Comparison of ENCODE assay signal across 25 cellular contexts in genomic region chr3:105988540-105988939, GRCh38.
DNase-seq lines count a peak whose midpoint lies in the region; ATAC-seq and TF ChIP-seq lines count a peak whose summit lies in the region.
"Had no signal": no experiment of that assay in that cellular context is flagged by ENCODE, and none has a peak within 500 bp of the region (broad histone marks: within the 10 kb centered on the region; RNA-seq: fewer than 3 reads in every experiment).

No MANE protein-coding gene starts in this region.

- H3K4me3 ChIP-seq in ACC112 (ENCODE audit: low read depth, low read length) = no peak overlapping the region
- H3K4me3 ChIP-seq in CD4-positive, alpha-beta memory T cell (ENCODE audit: low read length in 2 of 2) = no peak overlapping the region
- no peak overlapping the region for H3K4me3 ChIP-seq in stomach
- H3K4me3 ChIP-seq in GM23338 = no peak overlapping the region
- H3K4me3 ChIP-seq: body of pancreas, heart right ventricle, thyroid gland had no signal

- 89 to 97% (median 94%) methylated on average over 2 of the region's 2 CpGs for WGBS in stomach, 5 donors

- no peaks in the 10 kb centered on the region for H4K20me1 ChIP-seq in GM23338 (replicated peaks; ENCODE audit: insufficient read depth)

- peaks cover 24 to 45% (median 31%) of the 10 kb centered on the region in 4 donors for H3K4me1 Mint-ChIP-seq in CD4-positive, alpha-beta memory T cell
- peaks cover 41% of the 10 kb centered on the region for H3K4me1 Mint-ChIP-seq in activated naive CD8-positive, alpha-beta T cell (ENCODE audit: low read depth)
- peaks cover 19 to 36% (median 30%) of the 10 kb centered on the region in 4 donors for H3K4me1 Mint-ChIP-seq in naive thymus-derived CD8-positive, alpha-beta T cell
- H3K4me1 Mint-ChIP-seq in GM23338 = no peaks in the 10 kb centered on the region

- ATAC-seq in naive thymus-derived CD8-positive, alpha-beta T cell = no peak
- no peak for ATAC-seq in GM23338
- ATAC-seq: body of pancreas, foreskin keratinocyte, heart right ventricle, left colon had no signal

- no peaks in the 10 kb centered on the region for H3K9me3 ChIP-seq in CD4-positive, alpha-beta memory T cell (ENCODE audit: control insufficient read depth in 1 of 2, low read length in 2 of 2)
- peaks cover 0 to 8% (median 3%) of the 10 kb centered on the region in 4 donors for H3K9me3 ChIP-seq in stomach
- H3K9me3 ChIP-seq: body of pancreas, thyroid gland had no signal

- CTCF ChIA-PET in CD4-positive, alpha-beta memory T cell (lab: Charles Lee; ENCODE audit: partially characterized antibody) = no interaction called here

- no peaks in the 10 kb centered on the region for H3K27me3 ChIP-seq in ACC112 (ENCODE audit: insufficient read depth, low read length)
- H3K27me3 ChIP-seq in CD4-positive, alpha-beta memory T cell (ENCODE audit: insufficient read depth, low read length) = no peaks in the 10 kb centered on the region
- no peaks in the 10 kb centered on the region for H3K27me3 ChIP-seq in stomach
- no peaks in the 10 kb centered on the region for H3K27me3 ChIP-seq in GM23338 (ENCODE audit: insufficient read depth)
- H3K27me3 ChIP-seq: body of pancreas, foreskin keratinocyte, heart right ventricle, thyroid gland had no signal

- peaks cover 3 to 27% (median 14%) of the 10 kb centered on the region in 8 donors for H3K9me3 Mint-ChIP-seq in CD4-positive, alpha-beta memory T cell
- H3K9me3 Mint-ChIP-seq in activated naive CD8-positive, alpha-beta T cell (ENCODE audit: low read depth) = peaks cover 34% of the 10 kb centered on the region
- peaks cover 14 to 45% (median 22%) of the 10 kb centered on the region in 9 donors for H3K9me3 Mint-ChIP-seq in naive thymus-derived CD8-positive, alpha-beta T cell
- H3K9me3 Mint-ChIP-seq in GM23338 = peaks cover 7% of the 10 kb centered on the region; the same call in 2 of the 3 replicates

- intact Hi-C loops in CD4-positive, alpha-beta memory T cell (cut with micrococcal nuclease) = no loop called here
- intact Hi-C loops in stomach (cut with DNase I; ENCODE audit: low total_unique reads) = no loop called here

- H3K79me2 ChIP-seq in ACC112 (ENCODE audit: control insufficient read depth, insufficient read depth, low read length, unreplicated experiment) (no peaks in the 10 kb centered on the region), GM23338 (replicated peaks; ENCODE audit: insufficient read depth) (no peaks in the 10 kb centered on the region)

- TF ChIP-seq POLR2A in stomach (IDR thresholded peaks at IDR 0.05) = no peak

- no peaks in the 10 kb centered on the region for H3K9me2 ChIP-seq in GM23338 (ENCODE audit: insufficient read depth)
- H3K9me2 ChIP-seq: SK-N-SH had no signal

- no peak overlapping the region for H3K27ac ChIP-seq in ACC112 (ENCODE audit: low read depth, low read length)
- H3K27ac ChIP-seq in CD4-positive, alpha-beta memory T cell (ENCODE audit: low read depth, low read length) = no peak overlapping the region
- H3K27ac ChIP-seq in stomach = no peak overlapping the region
- no peak overlapping the region for H3K27ac ChIP-seq in GM23338 (ENCODE audit: low read depth)
- H3K27ac ChIP-seq: body of pancreas, foreskin keratinocyte, heart right ventricle, thyroid gland had no signal

- no peak for TF ChIP-seq EP300 in stomach (IDR thresholded peaks at IDR 0.05)

- H3K36me3 ChIP-seq in ACC112 (ENCODE audit: insufficient read depth, low read length) (no peaks in the 10 kb centered on the region), stomach (no peaks in the 10 kb centered on the region), GM23338 (ENCODE audit: insufficient read depth) (no peaks in the 10 kb centered on the region)
- no peaks in the 10 kb centered on the region for H3K36me3 ChIP-seq in CD4-positive, alpha-beta memory T cell (ENCODE audit: insufficient read depth, low read length)
- H3K36me3 ChIP-seq: heart right ventricle, thyroid gland had no signal

- H3K4me1 ChIP-seq in ACC112 (ENCODE audit: control insufficient read depth, insufficient read depth, low read length, unreplicated experiment) (no peaks in the 10 kb centered on the region), stomach (no peaks in the 10 kb centered on the region), GM23338 (ENCODE audit: insufficient read depth) (no peaks in the 10 kb centered on the region)
- peaks cover 15% of the 10 kb centered on the region for H3K4me1 ChIP-seq in CD4-positive, alpha-beta memory T cell (ENCODE audit: insufficient read depth, low read length)
- H3K4me1 ChIP-seq: body of pancreas, foreskin keratinocyte, heart right ventricle, thyroid gland had no signal

- H3K27me3 Mint-ChIP-seq in CD4-positive, alpha-beta memory T cell = no peaks in the 10 kb centered on the region
- no peaks in the 10 kb centered on the region for H3K27me3 Mint-ChIP-seq in activated naive CD8-positive, alpha-beta T cell
- H3K27me3 Mint-ChIP-seq in naive thymus-derived CD8-positive, alpha-beta T cell = no peaks in the 10 kb centered on the region
- H3K27me3 Mint-ChIP-seq in GM23338 (ENCODE audit: insufficient read depth, low read depth, poor library complexity) = no peaks in the 10 kb centered on the region
- H3K27me3 Mint-ChIP-seq: IgD-negative memory B cell, memory B cell had no signal

- H3K4me3 Mint-ChIP-seq in CD4-positive, alpha-beta memory T cell = peak overlapping the region in 7 of 8 donors; percentile 17 to 87 (median 81)
- peak overlapping the region; percentile 0 for H3K4me3 Mint-ChIP-seq in activated naive CD8-positive, alpha-beta T cell
- peak overlapping the region in 8 of 10 donors; percentile 16 to 77 (median 69) for H3K4me3 Mint-ChIP-seq in naive thymus-derived CD8-positive, alpha-beta T cell
- no peak overlapping the region for H3K4me3 Mint-ChIP-seq in GM23338

- H2AFZ ChIP-seq in ACC112 (ENCODE audit: low read length, unreplicated experiment) (peak overlapping the region; percentile 36), GM23338 (no peak overlapping the region)

- TF ChIP-seq CTCF in stomach (IDR thresholded peaks at IDR 0.05) = no peak
- TF ChIP-seq CTCF in GM23338 (conservative IDR thresholded peaks at IDR 0.05; ENCODE audit: low read depth in 2 of 2) = no peak

- H3F3A ChIP-seq in GM23338 (replicated peaks; ENCODE audit: low read depth) = no peaks in the 10 kb centered on the region

- H3K36me3 Mint-ChIP-seq in CD4-positive, alpha-beta memory T cell = peaks cover 5 to 7% of the 10 kb centered on the region in 2 donors
- H3K36me3 Mint-ChIP-seq in activated naive CD8-positive, alpha-beta T cell = peaks cover 23% of the 10 kb centered on the region
- peaks cover 0 to 34% (median 30%) of the 10 kb centered on the region in 3 donors for H3K36me3 Mint-ChIP-seq in naive thymus-derived CD8-positive, alpha-beta T cell
- peaks cover 3% of the 10 kb centered on the region; the same call in 1 of the 3 replicates for H3K36me3 Mint-ChIP-seq in GM23338 (ENCODE audit: low read depth)

- DNase-seq in CD4-positive, alpha-beta memory T cell = no peak
- DNase-seq in naive thymus-derived CD8-positive, alpha-beta T cell = no peak
- DNase-seq in iPS-NIHi11 (ENCODE audit: low spot score) (no peak), stomach (no peak), OCI-M1 (lab: John Stamatoyannopoulos, UW) (no peak), GM23338 (ENCODE audit: low spot score) (no peak)
- DNase-seq: activated CD4-positive, alpha-beta T cell treated with anti-CD3 and anti-CD28 coated beads for 48 hours; body of pancreas; effector CD4-positive, alpha-beta T cell; foreskin keratinocyte; GOT3; heart right ventricle; left colon; NCI-H1092 treated with DMSO at 0.1 percent for 48 hours; NCI-H2029; NCI-H345; NCI-H82; retina; SK-N-SH; stimulated activated CD4-positive, alpha-beta T cell treated with anti-CD3 and anti-CD28 coated beads, Interleukin-2, amount 100 ng/mL, for 24 hours; thyroid gland had no signal

- H3K27ac Mint-ChIP-seq in CD4-positive, alpha-beta memory T cell = peak overlapping the region in 3 of 7 donors; percentile 24 to 73 (median 70)
- no peak overlapping the region for H3K27ac Mint-ChIP-seq in activated naive CD8-positive, alpha-beta T cell
- peak overlapping the region in 6 of 10 donors; percentile 16 to 78 (median 50) for H3K27ac Mint-ChIP-seq in naive thymus-derived CD8-positive, alpha-beta T cell
- no peak overlapping the region for H3K27ac Mint-ChIP-seq in GM23338
- H3K27ac Mint-ChIP-seq: memory B cell had no signal

- POLR2A ChIA-PET in CD4-positive, alpha-beta memory T cell (lab: Charles Lee; ENCODE audit: partially characterized antibody) = no interaction called here
- POLR2A ChIA-PET in naive thymus-derived CD8-positive, alpha-beta T cell (lab: Charles Lee) = no interaction called here

- H3K4me2 ChIP-seq in GM23338 = no peak overlapping the region
- H3K4me2 ChIP-seq: SK-N-SH had no signal

TF ChIP-seq in GM23338, 12 proteins besides CTCF, POLR2A, EP300 and RAD21:
- no peak for TF ChIP-seq POLR2AphosphoS5 (IDR thresholded peaks at IDR 0.05; ENCODE audit: low read depth)
- TF ChIP-seq STAT1 (IDR thresholded peaks at IDR 0.05; ENCODE audit: unreplicated experiment) = no peak

Comparison
In these comparisons a context has a peak if more than half of its experiments do, and no peak if none do; other contexts are left out.
1. H3K27ac Mint-ChIP-seq: peak in naive thymus-derived CD8-positive, alpha-beta T cell (6 of 10); none in activated naive CD8-positive, alpha-beta T cell (single experiment) and GM23338 (single experiment).